8 cellular contexts compared by ENCODE assay signal in genomic region chr12:120361506-120362208, GRCh38. TPM values are rescaled to one million over a fixed set of nuclear protein-coding genes. Genes with fewer than 3 reads are reported as not detected.
DNase-seq lines count a peak whose midpoint lies in the region; ATAC-seq and TF ChIP-seq lines count a peak whose summit lies in the region.

No MANE protein-coding gene starts in this region.

- no peaks in the 10 kb centered on the region for H3K9me3 Mint-ChIP-seq in GM23338

- 0 out of 2 replicates have a peak, but pooled peaks cover 7% of the 10 kb centered on the region for H3K79me2 ChIP-seq in GM23338 (replicated peaks; ENCODE audit: insufficient read depth)

- peaks cover 19% of the 10 kb centered on the region for H3K27me3 Mint-ChIP-seq in GM23338 (ENCODE audit: insufficient read depth, low read depth, poor library complexity)

- H3K4me3 ChIP-seq in GM23338 (peak overlapping the region; percentile 74), endocrine pancreas (ENCODE audit: control insufficient read depth, insufficient read depth, low read length) (no peak overlapping the region), mesodermal cell (ENCODE audit: extremely low read depth, insufficient read depth, low read length, poor library complexity, severe bottlenecking) (peak overlapping the region; percentile 31), transverse colon (peak overlapping the region in 3 of 4 donors; percentile 26 to 41 (median 32))

- intact Hi-C loops in transverse colon (cut with DNase I; ENCODE audit: low total_unique reads), result no loop called here

- peaks cover 7% of the 10 kb centered on the region; the same call in 1 of the 2 replicates for H3K36me3 ChIP-seq in GM23338 (ENCODE audit: insufficient read depth)
- H3K36me3 ChIP-seq in endocrine pancreas (ENCODE audit: control insufficient read depth, insufficient read depth, low read length), result no peaks in the 10 kb centered on the region
- H3K36me3 ChIP-seq in mesodermal cell (ENCODE audit: control insufficient read depth, insufficient read depth, low read length), result peaks cover 68% of the 10 kb centered on the region
- no peaks in the 10 kb centered on the region for H3K36me3 ChIP-seq in transverse colon

- in situ Hi-C loops in transverse colon (cut with MboI; ENCODE audit: low pct_ligation_motif_present in 1 of 4, low pct_unique_long_range_greater_than_20kb in 1 of 4, low sequenced_read_pairs in 3 of 4), result no loop called here

- H3K27ac Mint-ChIP-seq in GM23338, result peak overlapping the region; percentile 85

- ATAC-seq in GM23338 (peak; percentile 87), GM18861 (IDR thresholded peaks at IDR 0.05; ENCODE audit: unreplicated experiment) (no peak), GM21367 (IDR thresholded peaks at IDR 0.05; ENCODE audit: unreplicated experiment) (no peak)

- H3K4me2 ChIP-seq in GM23338, result peak overlapping the region; percentile 90

- peak overlapping the region; percentile 70 for H3K4me3 Mint-ChIP-seq in GM23338

- H4K20me1 ChIP-seq in GM23338 (replicated peaks; ENCODE audit: insufficient read depth), result peaks cover 9% of the 10 kb centered on the region; the same call in 1 of the 2 replicates

- peaks cover 73% of the 10 kb centered on the region for H3K4me1 Mint-ChIP-seq in GM23338

- H3K27ac ChIP-seq in GM23338 (ENCODE audit: low read depth) (peak overlapping the region; percentile 87; the same call in 1 of the 2 replicates), mesodermal cell (ENCODE audit: low read depth, low read length, severe bottlenecking) (peak overlapping the region; percentile 95), transverse colon (peak overlapping the region in 3 of 4 donors; percentile 16 to 44 (median 25))

- H3K9me3 ChIP-seq in endocrine pancreas (ENCODE audit: control insufficient read depth, low read length) (no peaks in the 10 kb centered on the region), mesodermal cell (ENCODE audit: control insufficient read depth, low read length) (no peaks in the 10 kb centered on the region), transverse colon (no peaks in the 10 kb centered on the region)

- H3K27me3 ChIP-seq in GM23338 (ENCODE audit: insufficient read depth) (no peaks in the 10 kb centered on the region), endocrine pancreas (ENCODE audit: control insufficient read depth, insufficient read depth, low read length) (no peaks in the 10 kb centered on the region), transverse colon (peaks cover 4% of the 10 kb centered on the region)

- no peak for TF ChIP-seq POLR2A in transverse colon (IDR thresholded peaks at IDR 0.05)

- WGBS in mesodermal cell (ENCODE audit: insufficient coverage in 2 of 2), 2 experiments, result 1 to 4% methylated on average over 41 to 42 of the region's 56 CpGs
- 49% methylated on average over 12 of the region's 56 CpGs; no CpG with 5 or more reads in 1 of the 2 donors for WGBS in transverse colon (ENCODE audit: low coverage in 1 of 2), 2 donors

- no peak for TF ChIP-seq EP300 in transverse colon (IDR thresholded peaks at IDR 0.05; ENCODE audit: low read depth)

- H3K36me3 Mint-ChIP-seq in GM23338 (ENCODE audit: low read depth), result peaks cover 85% of the 10 kb centered on the region

- peak overlapping the region; percentile 43 for H3K9ac ChIP-seq in endocrine pancreas (ENCODE audit: control insufficient read depth, insufficient read depth, low read length)

- H3K9me2 ChIP-seq in GM23338 (ENCODE audit: insufficient read depth), result no peaks in the 10 kb centered on the region

- H3F3A ChIP-seq in GM23338 (replicated peaks; ENCODE audit: low read depth), result peaks cover 28% of the 10 kb centered on the region

- TF ChIP-seq CTCF in GM23338 (conservative IDR thresholded peaks at IDR 0.05; ENCODE audit: low read depth in 2 of 2) (no peak), transverse colon (IDR thresholded peaks at IDR 0.05) (no peak)

- H3K4me1 ChIP-seq in GM23338 (ENCODE audit: insufficient read depth), result peaks cover 41% of the 10 kb centered on the region
- no peaks in the 10 kb centered on the region for H3K4me1 ChIP-seq in endocrine pancreas (ENCODE audit: control insufficient read depth, insufficient read depth, low read length)
- peaks cover 39% of the 10 kb centered on the region for H3K4me1 ChIP-seq in mesodermal cell (ENCODE audit: control insufficient read depth, insufficient read depth, low read length, poor library complexity, severe bottlenecking)
- peaks cover 0 to 39% (median 16%) of the 10 kb centered on the region in 4 donors for H3K4me1 ChIP-seq in transverse colon

- DNase-seq in GM23338 (ENCODE audit: low spot score) (peak; percentile 97), NCI-H748 (lab: John Stamatoyannopoulos, UW; ENCODE audit: unreplicated experiment) (peak; percentile 98), transverse colon (peak; percentile 28), activated gamma-delta T cell (lab: John Stamatoyannopoulos, UW) (no peak)

- H2AFZ ChIP-seq in GM23338, result peak overlapping the region; percentile 80

TF ChIP-seq in GM23338, 12 proteins besides CTCF, POLR2A, EP300 and RAD21:
- TF ChIP-seq CREB1 (CRISPR knock-in tag; IDR thresholded peaks at IDR 0.05; ENCODE audit: low read depth) (peak; percentile 48; the same call in 1 of the 2 replicates), POLR2AphosphoS5 (IDR thresholded peaks at IDR 0.05; ENCODE audit: low read depth) (peak; percentile 40; the same call in 1 of the 2 replicates), EZH2phosphoT487 (IDR thresholded peaks at IDR 0.05; ENCODE audit: unreplicated experiment) (no peak)

RNA-seq across cellular contexts. Expression of gene MSI1, which starts 7.3 kb away (rescaled TPM):
- total RNA-seq in GM23338 (2014; rRNA removed; shearing (Covaris generic)), result 8.1 and 12.8 TPM in 2 replicates
- polyA plus RNA-seq in GM23338 (2016; fragmentation: Nextera tagmentation; extraction: Ambion mirVana), result 16.9 and 19.2 TPM in 2 replicates
- polyA plus RNA-seq in mesodermal cell (2013, experiment 1 of 2), result 21.1 TPM
- polyA plus RNA-seq in mesodermal cell (2013, experiment 2 of 2), result 15.6 TPM
- 1 to 10 TPM in 1 of 4 donors, under 1 TPM in 1, not detected in 2; 0.82 to 7.5 TPM for total RNA-seq in transverse colon

RNA-seq across cellular contexts. Expression of gene PLA2G1B, which starts 34.1 kb away (rescaled TPM):
- total RNA-seq in GM23338 (2014; rRNA removed; shearing (Covaris generic)), result not detected in 2 replicates
- polyA plus RNA-seq in GM23338 (2016; fragmentation: Nextera tagmentation; extraction: Ambion mirVana), result not detected in 2 replicates
- polyA plus RNA-seq in mesodermal cell (2013, experiment 1 of 2), result not detected
- polyA plus RNA-seq in mesodermal cell (2013, experiment 2 of 2), result not detected
- total RNA-seq in transverse colon, result not detected

RNA-seq across cellular contexts. Expression of gene SIRT4, which starts 59.5 kb away (rescaled TPM):
- total RNA-seq in GM23338 (2014; rRNA removed; shearing (Covaris generic)), result 0.78 and 2.0 TPM in 2 replicates
- 3.0 and 4.1 TPM in 2 replicates for polyA plus RNA-seq in GM23338 (2016; fragmentation: Nextera tagmentation; extraction: Ambion mirVana)
- polyA plus RNA-seq in mesodermal cell (2013, experiment 1 of 2), result 4.6 TPM
- polyA plus RNA-seq in mesodermal cell (2013, experiment 2 of 2), result 2.9 TPM
- 1 to 10 TPM in 1 of 4 donors, under 1 TPM in 1, not detected in 2; 0.95 to 1.9 TPM for total RNA-seq in transverse colon

Comparison
In these comparisons a context has a peak if more than half of its experiments do, and no peak if none do; other contexts are left out.
1. H3K27ac ChIP-seq: peak in every context shown above with its lines; median percentile 95 in mesodermal cell; 87 in GM23338; 25 in transverse colon.